In the genomic region with DNA sequence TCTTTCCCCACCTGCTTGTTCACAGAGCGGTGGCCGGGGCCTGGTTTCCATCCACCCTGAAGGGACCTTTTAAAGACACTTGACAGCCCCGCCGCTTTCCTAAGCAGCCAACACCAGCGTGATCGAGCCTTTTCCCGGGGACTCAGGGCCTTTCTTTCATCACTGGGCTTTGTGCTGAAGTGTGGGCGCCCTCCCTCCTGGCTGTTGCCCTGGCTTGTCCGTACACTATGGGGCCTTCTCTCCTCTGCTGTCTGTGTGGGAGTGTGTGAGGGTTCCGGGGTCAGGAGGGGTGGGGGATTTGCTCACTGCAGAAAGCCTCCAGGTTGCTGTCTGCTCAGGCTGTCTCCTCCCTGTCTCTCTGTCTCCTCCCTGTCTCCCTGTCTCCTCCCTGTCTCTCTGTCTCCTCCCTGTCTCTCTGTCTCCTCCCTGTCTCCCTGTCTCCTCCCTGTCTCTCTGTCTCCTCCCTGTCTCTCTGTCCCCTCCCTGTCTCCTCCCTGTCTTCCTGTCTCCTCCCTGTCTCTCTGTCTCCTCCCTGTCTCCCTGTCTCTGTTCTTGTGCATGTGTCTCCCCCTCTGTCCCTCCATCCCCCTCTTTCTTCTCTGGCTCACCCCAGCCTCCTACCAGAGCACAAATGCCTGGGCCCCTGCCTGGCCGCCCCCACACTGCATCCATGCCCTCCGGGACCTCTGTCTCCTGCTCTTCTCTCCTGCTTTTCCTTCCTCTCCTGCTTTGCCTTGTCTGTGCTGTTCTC, we compare ENCODE assay signal across 13 cellular contexts.
DNase-seq lines count a peak whose midpoint lies in the region; ATAC-seq and TF ChIP-seq lines count a peak whose summit lies in the region.
"Had no signal": no experiment of that assay in that cellular context is flagged by ENCODE, and none has a peak within 500 bp of the region (broad histone marks: within the 10 kb centered on the region; RNA-seq: fewer than 3 reads in every experiment).

No MANE protein-coding gene starts in this region.

- H3K36me3 Mint-ChIP-seq in nephron (ENCODE audit: low read depth) = no peaks in the 10 kb centered on the region

- CTCF ChIA-PET in AG04449 (lab: Yijun Ruan, JAX) = interaction anchor here (0.6 kb wide), 1 partner anchor 11 kb away, joined by 3 read pairs; no protein-coding TSS in a partner anchor

- H3K27me3 Mint-ChIP-seq in nephron (ENCODE audit: low read depth) = peaks cover 23% of the 10 kb centered on the region
- H3K27me3 Mint-ChIP-seq: activated CD4-positive, alpha-beta T cell treated with anti-CD3 and anti-CD28 coated beads, Interleukin-2, amount 10 ng/mL, durations not matched to agents 7 days and 5 days had no signal

- H3K4me3 ChIP-seq in AG04449 (ENCODE audit: low read depth, low read length) = peak overlapping the region; percentile 42

- in situ Hi-C loops in KBM-7 (cut with MboI; ENCODE audit: low pct_unique_long_range_greater_than_20kb, low sequenced_read_pairs) = no loop called here

- no peak for TF ChIP-seq CTCF in AG04449 (IDR thresholded peaks at IDR 0.05; ENCODE audit: insufficient read depth, low read length, missing control alignments)
- TF ChIP-seq CTCF in nephron (IDR thresholded peaks at IDR 0.05; ENCODE audit: unreplicated experiment in 3 of 3) = no peak

- no peaks in the 10 kb centered on the region for H3K9me3 Mint-ChIP-seq in nephron
- H3K9me3 Mint-ChIP-seq: activated CD4-positive, alpha-beta T cell treated with anti-CD3 and anti-CD28 coated beads, Interleukin-2, amount 10 ng/mL, durations not matched to agents 7 days and 5 days; activated naive CD4-positive, alpha-beta T cell treated with anti-CD3 and anti-CD28 coated beads for 36 hours had no signal

- peak overlapping the region; percentile 81 to 89 (median 85) for H3K27ac Mint-ChIP-seq in nephron
- H3K27ac Mint-ChIP-seq: activated CD4-positive, alpha-beta T cell treated with anti-CD3 and anti-CD28 coated beads, Interleukin-2, amount 10 ng/mL, durations not matched to agents 7 days and 5 days; activated naive CD4-positive, alpha-beta T cell treated with anti-CD3 and anti-CD28 coated beads for 36 hours had no signal

- peaks cover 57% of the 10 kb centered on the region for H3K4me1 Mint-ChIP-seq in nephron

- ATAC-seq in esophagus mucosa (peak; percentile 42), GM19455 (IDR thresholded peaks at IDR 0.05; ENCODE audit: unreplicated experiment) (no peak), GM19463 (IDR thresholded peaks at IDR 0.05; ENCODE audit: unreplicated experiment) (no peak)

- no peak for DNase-seq in AG04449 (ENCODE audit: low read depth, low spot score)
- peak; percentile 36 for DNase-seq in KBM-7
- DNase-seq in amniotic stem cell (lab: John Stamatoyannopoulos, UW) = no peak
- no peak for DNase-seq in NOMO-1 treated with dmso at 0.1 percent for 144 hours (lab: John Stamatoyannopoulos, UW; ENCODE audit: unreplicated experiment)
- DNase-seq: activated CD4-positive, alpha-beta T cell treated with anti-CD3 and anti-CD28 coated beads, Interleukin-2, amount 10 ng/mL, durations not matched to agents 7 days and 5 days; activated naive CD4-positive, alpha-beta T cell treated with anti-CD3 and anti-CD28 coated beads for 36 hours; hippocampal formation; MV-4-11; NCI-H510A had no signal

- peak overlapping the region; percentile 22 to 47 (median 29) for H3K4me3 Mint-ChIP-seq in nephron
- H3K4me3 Mint-ChIP-seq: activated CD4-positive, alpha-beta T cell treated with anti-CD3 and anti-CD28 coated beads, Interleukin-2, amount 10 ng/mL, durations not matched to agents 7 days and 5 days; activated naive CD4-positive, alpha-beta T cell treated with anti-CD3 and anti-CD28 coated beads for 36 hours had no signal

- POLR2A ChIA-PET in AG04449 (lab: Yijun Ruan, JAX) = no interaction called here
